Comparison of ENCODE assay signal across 1 cellular context in genomic region chr1:59730759-59731478, GRCh38.
A peak's percentile ranks its signal among the peaks of the same experiment; 100 is the strongest.
TF ChIP-seq lines count a peak whose summit lies in the region.

No MANE protein-coding gene starts in this region.

TF ChIP-seq in K562, 482 proteins besides CTCF, POLR2A, EP300 and RAD21 (continued from another document and continues in another):
- TF ChIP-seq LCOR (CRISPR knock-in tag; IDR thresholded peaks at IDR 0.05) (no peak), ZNF77 (CRISPR knock-in tag; IDR thresholded peaks at IDR 0.05) (no peak), CBX1 (IDR thresholded peaks at IDR 0.05; ENCODE audit: low read depth) (no peak), ZNF165 (CRISPR knock-in tag; IDR thresholded peaks at IDR 0.05; ENCODE audit: borderline replicate concordance) (no peak), JUND (IDR thresholded peaks at IDR 0.05; ENCODE audit: borderline replicate concordance, low read depth, low read length) (peak; percentile 68; the same call in 1 of the 2 replicates), JUND (tag; IDR thresholded peaks at IDR 0.05; ENCODE audit: borderline replicate concordance, low read depth, low read length) (peak; percentile 69; the same call in 2 of the 3 replicates), THRB (CRISPR knock-in tag; conservative IDR thresholded peaks at IDR 0.05) (no peak), MIER1 (IDR thresholded peaks at IDR 0.05; ENCODE audit: low read depth) (no peak), NR1H2 (CRISPR knock-in tag; IDR thresholded peaks at IDR 0.05) (no peak), ZSCAN32 (CRISPR knock-in tag; IDR thresholded peaks at IDR 0.05) (no peak), RFX5 (IDR thresholded peaks at IDR 0.05; ENCODE audit: low read depth, low read length) (no peak), MTA2 (IDR thresholded peaks at IDR 0.05; ENCODE audit: low read depth) (no peak), ZNF551 (CRISPR knock-in tag; IDR thresholded peaks at IDR 0.05) (no peak), ZC3H11A (IDR thresholded peaks at IDR 0.05; ENCODE audit: low read depth, low read length) (no peak), RREB1 (CRISPR knock-in tag; IDR thresholded peaks at IDR 0.05) (no peak), NONO (IDR thresholded peaks at IDR 0.05; ENCODE audit: low read depth in 2 of 2, low read length in 1 of 2) (no peak), TFE3 (CRISPR knock-in tag; IDR thresholded peaks at IDR 0.05) (no peak), E2F5 (CRISPR knock-in tag; IDR thresholded peaks at IDR 0.05) (no peak)
- TF ChIP-seq, protein P1, sequence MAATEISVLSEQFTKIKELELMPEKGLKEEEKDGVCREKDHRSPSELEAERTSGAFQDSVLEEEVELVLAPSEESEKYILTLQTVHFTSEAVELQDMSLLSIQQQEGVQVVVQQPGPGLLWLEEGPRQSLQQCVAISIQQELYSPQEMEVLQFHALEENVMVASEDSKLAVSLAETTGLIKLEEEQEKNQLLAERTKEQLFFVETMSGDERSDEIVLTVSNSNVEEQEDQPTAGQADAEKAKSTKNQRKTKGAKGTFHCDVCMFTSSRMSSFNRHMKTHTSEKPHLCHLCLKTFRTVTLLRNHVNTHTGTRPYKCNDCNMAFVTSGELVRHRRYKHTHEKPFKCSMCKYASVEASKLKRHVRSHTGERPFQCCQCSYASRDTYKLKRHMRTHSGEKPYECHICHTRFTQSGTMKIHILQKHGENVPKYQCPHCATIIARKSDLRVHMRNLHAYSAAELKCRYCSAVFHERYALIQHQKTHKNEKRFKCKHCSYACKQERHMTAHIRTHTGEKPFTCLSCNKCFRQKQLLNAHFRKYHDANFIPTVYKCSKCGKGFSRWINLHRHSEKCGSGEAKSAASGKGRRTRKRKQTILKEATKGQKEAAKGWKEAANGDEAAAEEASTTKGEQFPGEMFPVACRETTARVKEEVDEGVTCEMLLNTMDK (IDR thresholded peaks at IDR 0.05; ENCODE audit: borderline replicate concordance, insufficient read depth, low read depth, low read length, poor library complexity, severe bottlenecking) = no peak
- TF ChIP-seq, protein P2, sequence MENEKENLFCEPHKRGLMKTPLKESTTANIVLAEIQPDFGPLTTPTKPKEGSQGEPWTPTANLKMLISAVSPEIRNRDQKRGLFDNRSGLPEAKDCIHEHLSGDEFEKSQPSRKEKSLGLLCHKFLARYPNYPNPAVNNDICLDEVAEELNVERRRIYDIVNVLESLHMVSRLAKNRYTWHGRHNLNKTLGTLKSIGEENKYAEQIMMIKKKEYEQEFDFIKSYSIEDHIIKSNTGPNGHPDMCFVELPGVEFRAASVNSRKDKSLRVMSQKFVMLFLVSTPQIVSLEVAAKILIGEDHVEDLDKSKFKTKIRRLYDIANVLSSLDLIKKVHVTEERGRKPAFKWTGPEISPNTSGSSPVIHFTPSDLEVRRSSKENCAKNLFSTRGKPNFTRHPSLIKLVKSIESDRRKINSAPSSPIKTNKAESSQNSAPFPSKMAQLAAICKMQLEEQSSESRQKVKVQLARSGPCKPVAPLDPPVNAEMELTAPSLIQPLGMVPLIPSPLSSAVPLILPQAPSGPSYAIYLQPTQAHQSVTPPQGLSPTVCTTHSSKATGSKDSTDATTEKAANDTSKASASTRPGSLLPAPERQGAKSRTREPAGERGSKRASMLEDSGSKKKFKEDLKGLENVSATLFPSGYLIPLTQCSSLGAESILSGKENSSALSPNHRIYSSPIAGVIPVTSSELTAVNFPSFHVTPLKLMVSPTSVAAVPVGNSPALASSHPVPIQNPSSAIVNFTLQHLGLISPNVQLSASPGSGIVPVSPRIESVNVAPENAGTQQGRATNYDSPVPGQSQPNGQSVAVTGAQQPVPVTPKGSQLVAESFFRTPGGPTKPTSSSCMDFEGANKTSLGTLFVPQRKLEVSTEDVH (IDR thresholded peaks at IDR 0.05; ENCODE audit: low read depth, partially characterized antibody) = no peak
- TF ChIP-seq, protein P3, sequence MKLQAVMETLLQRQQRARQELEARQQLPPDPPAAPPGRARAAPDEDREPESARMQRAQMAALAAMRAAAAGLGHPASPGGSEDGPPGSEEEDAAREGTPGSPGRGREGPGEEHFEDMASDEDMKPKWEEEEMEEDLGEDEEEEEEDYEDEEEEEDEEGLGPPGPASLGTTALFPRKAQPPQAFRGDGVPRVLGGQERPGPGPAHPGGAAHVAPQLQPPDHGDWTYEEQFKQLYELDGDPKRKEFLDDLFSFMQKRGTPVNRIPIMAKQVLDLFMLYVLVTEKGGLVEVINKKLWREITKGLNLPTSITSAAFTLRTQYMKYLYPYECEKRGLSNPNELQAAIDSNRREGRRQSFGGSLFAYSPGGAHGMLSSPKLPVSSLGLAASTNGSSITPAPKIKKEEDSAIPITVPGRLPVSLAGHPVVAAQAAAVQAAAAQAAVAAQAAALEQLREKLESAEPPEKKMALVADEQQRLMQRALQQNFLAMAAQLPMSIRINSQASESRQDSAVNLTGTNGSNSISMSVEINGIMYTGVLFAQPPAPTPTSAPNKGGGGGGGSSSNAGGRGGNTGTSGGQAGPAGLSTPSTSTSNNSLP (IDR thresholded peaks at IDR 0.05; ENCODE audit: borderline replicate concordance, low read depth, low read length) = no peak
- TF ChIP-seq, protein P4, sequence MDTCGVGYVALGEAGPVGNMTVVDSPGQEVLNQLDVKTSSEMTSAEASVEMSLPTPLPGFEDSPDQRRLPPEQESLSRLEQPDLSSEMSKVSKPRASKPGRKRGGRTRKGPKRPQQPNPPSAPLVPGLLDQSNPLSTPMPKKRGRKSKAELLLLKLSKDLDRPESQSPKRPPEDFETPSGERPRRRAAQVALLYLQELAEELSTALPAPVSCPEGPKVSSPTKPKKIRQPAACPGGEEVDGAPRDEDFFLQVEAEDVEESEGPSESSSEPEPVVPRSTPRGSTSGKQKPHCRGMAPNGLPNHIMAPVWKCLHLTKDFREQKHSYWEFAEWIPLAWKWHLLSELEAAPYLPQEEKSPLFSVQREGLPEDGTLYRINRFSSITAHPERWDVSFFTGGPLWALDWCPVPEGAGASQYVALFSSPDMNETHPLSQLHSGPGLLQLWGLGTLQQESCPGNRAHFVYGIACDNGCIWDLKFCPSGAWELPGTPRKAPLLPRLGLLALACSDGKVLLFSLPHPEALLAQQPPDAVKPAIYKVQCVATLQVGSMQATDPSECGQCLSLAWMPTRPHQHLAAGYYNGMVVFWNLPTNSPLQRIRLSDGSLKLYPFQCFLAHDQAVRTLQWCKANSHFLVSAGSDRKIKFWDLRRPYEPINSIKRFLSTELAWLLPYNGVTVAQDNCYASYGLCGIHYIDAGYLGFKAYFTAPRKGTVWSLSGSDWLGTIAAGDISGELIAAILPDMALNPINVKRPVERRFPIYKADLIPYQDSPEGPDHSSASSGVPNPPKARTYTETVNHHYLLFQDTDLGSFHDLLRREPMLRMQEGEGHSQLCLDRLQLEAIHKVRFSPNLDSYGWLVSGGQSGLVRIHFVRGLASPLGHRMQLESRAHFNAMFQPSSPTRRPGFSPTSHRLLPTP (IDR thresholded peaks at IDR 0.05; ENCODE audit: borderline replicate concordance, extremely low read depth, insufficient read length) = no peak
- TF ChIP-seq, protein P5, sequence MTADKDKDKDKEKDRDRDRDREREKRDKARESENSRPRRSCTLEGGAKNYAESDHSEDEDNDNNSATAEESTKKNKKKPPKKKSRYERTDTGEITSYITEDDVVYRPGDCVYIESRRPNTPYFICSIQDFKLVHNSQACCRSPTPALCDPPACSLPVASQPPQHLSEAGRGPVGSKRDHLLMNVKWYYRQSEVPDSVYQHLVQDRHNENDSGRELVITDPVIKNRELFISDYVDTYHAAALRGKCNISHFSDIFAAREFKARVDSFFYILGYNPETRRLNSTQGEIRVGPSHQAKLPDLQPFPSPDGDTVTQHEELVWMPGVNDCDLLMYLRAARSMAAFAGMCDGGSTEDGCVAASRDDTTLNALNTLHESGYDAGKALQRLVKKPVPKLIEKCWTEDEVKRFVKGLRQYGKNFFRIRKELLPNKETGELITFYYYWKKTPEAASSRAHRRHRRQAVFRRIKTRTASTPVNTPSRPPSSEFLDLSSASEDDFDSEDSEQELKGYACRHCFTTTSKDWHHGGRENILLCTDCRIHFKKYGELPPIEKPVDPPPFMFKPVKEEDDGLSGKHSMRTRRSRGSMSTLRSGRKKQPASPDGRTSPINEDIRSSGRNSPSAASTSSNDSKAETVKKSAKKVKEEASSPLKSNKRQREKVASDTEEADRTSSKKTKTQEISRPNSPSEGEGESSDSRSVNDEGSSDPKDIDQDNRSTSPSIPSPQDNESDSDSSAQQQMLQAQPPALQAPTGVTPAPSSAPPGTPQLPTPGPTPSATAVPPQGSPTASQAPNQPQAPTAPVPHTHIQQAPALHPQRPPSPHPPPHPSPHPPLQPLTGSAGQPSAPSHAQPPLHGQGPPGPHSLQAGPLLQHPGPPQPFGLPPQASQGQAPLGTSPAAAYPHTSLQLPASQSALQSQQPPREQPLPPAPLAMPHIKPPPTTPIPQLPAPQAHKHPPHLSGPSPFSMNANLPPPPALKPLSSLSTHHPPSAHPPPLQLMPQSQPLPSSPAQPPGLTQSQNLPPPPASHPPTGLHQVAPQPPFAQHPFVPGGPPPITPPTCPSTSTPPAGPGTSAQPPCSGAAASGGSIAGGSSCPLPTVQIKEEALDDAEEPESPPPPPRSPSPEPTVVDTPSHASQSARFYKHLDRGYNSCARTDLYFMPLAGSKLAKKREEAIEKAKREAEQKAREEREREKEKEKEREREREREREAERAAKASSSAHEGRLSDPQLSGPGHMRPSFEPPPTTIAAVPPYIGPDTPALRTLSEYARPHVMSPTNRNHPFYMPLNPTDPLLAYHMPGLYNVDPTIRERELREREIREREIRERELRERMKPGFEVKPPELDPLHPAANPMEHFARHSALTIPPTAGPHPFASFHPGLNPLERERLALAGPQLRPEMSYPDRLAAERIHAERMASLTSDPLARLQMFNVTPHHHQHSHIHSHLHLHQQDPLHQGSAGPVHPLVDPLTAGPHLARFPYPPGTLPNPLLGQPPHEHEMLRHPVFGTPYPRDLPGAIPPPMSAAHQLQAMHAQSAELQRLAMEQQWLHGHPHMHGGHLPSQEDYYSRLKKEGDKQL (CRISPR knock-in tag; IDR thresholded peaks at IDR 0.05; ENCODE audit: borderline replicate concordance) = no peak
- TF ChIP-seq, protein P6, sequence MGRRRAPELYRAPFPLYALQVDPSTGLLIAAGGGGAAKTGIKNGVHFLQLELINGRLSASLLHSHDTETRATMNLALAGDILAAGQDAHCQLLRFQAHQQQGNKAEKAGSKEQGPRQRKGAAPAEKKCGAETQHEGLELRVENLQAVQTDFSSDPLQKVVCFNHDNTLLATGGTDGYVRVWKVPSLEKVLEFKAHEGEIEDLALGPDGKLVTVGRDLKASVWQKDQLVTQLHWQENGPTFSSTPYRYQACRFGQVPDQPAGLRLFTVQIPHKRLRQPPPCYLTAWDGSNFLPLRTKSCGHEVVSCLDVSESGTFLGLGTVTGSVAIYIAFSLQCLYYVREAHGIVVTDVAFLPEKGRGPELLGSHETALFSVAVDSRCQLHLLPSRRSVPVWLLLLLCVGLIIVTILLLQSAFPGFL (CRISPR knock-in tag; IDR thresholded peaks at IDR 0.05) = no peak
